Comparison of ENCODE assay signal across 29 cellular contexts in genomic region chr5:145962001-145962400, GRCh38. TPM values are rescaled to one million over a fixed set of nuclear protein-coding genes. Genes with fewer than 3 reads are reported as not detected.
DNase-seq lines count a peak whose midpoint lies in the region; ATAC-seq, FAIRE-seq and TF ChIP-seq lines count a peak whose summit lies in the region.
"Had no signal": no experiment of that assay in that cellular context is flagged by ENCODE, and none has a peak within 500 bp of the region (broad histone marks: within the 10 kb centered on the region; RNA-seq: fewer than 3 reads in every experiment).

No MANE protein-coding gene starts in this region.

- H3K27ac ChIP-seq in Panc1 (ENCODE audit: low read length) (peak overlapping the region; percentile 8; the same call in 1 of the 2 replicates), K562 (ENCODE audit: extremely low read depth, low read depth, low read length) (no peak overlapping the region), mesendoderm (ENCODE audit: low read depth, low read length) (no peak overlapping the region), osteoblast (ENCODE audit: low read depth, low read length) (no peak overlapping the region), esophagus squamous epithelium (no peak overlapping the region)
- H3K27ac ChIP-seq: SJSA1 had no signal

- H3K4me3 ChIP-seq in Panc1 (ENCODE audit: low read depth in 2 of 2, low read length in 2 of 2) (no peak overlapping the region), K562 (no peak overlapping the region), mesendoderm (ENCODE audit: low read length) (no peak overlapping the region), osteoblast (ENCODE audit: insufficient read depth, low read length) (no peak overlapping the region), esophagus squamous epithelium (no peak overlapping the region)
- H3K4me3 ChIP-seq: SJSA1 had no signal

- peak; percentile 32 for DNase-seq in EH (ENCODE audit: low read depth)
- DNase-seq in Panc1 (ENCODE audit: low read depth, low spot score): no peak
- DNase-seq in K562 (ENCODE audit: extremely low read depth in 1 of 4, low spot score in 3 of 4): no peak
- DNase-seq in mesendoderm: peak; percentile 57
- no peak for DNase-seq in NCI-H526 treated with DMSO at 0.1 percent for 48 hours (lab: John Stamatoyannopoulos, UW)
- no peak for DNase-seq in osteoblast (ENCODE audit: insufficient read length, low spot score, missing footprints)
- no peak for DNase-seq in esophagus squamous epithelium (lab: John Stamatoyannopoulos, UW)
- DNase-seq: 8988T; ACHN; BE2C; Calu3; CD8-positive, alpha-beta memory T cell; DMS79 treated with DMSO at 0.1 percent for 48 hours; HCEC 1CT; KG1; NCI-H1048; NCI-H1417 treated with DMSO at 0.1 percent for 48 hours; NCI-H187; NCI-H2081 treated with DMSO at 0.1 percent for 48 hours; NCI-H2171; NCI-H345; NCI-H510A treated with DMSO at 0.1 percent for 48 hours; NCI-H748 treated with DMSO at 0.1 percent for 48 hours; Right ventricle myocardium superior had no signal

- no peak overlapping the region for H4K5ac ChIP-seq in mesendoderm (ENCODE audit: low read length)

- H2BK120ac ChIP-seq in mesendoderm (ENCODE audit: low read depth, low read length): no peak overlapping the region

- H2AFZ ChIP-seq in K562 (ENCODE audit: low read depth, low read length): no peak overlapping the region
- H2AFZ ChIP-seq in osteoblast (ENCODE audit: low read length): no peak overlapping the region

- no peak overlapping the region for H4K8ac ChIP-seq in mesendoderm (ENCODE audit: low read depth, low read length)

- CTCF ChIA-PET in Panc1 (lab: Charles Lee) (no interaction called here), K562 (lab: Yijun Ruan, JAX; ENCODE audit: low intra/inter-chr PET ratio) (no interaction called here)

- peak overlapping the region; percentile 12 for H3K18ac ChIP-seq in mesendoderm (ENCODE audit: low read length)

- no peak for FAIRE-seq in K562 (lab: Jason Lieb, UNC)
- FAIRE-seq: GM12892, H1, HepG2 had no signal

- no peak for TF ChIP-seq POLR2A in K562 (conservative IDR thresholded peaks at IDR 0.05)
- no peak for TF ChIP-seq POLR2A in esophagus squamous epithelium (IDR thresholded peaks at IDR 0.05)

- H4K20me1 ChIP-seq in K562 (replicated peaks; ENCODE audit: control insufficient read depth, insufficient read depth, low read length) (no peaks in the 10 kb centered on the region), osteoblast (ENCODE audit: insufficient read depth, low read length) (no peaks in the 10 kb centered on the region)

- WGBS in K562 (ENCODE audit: insufficient coverage, low coverage, missing lambda C conversion rate): 0% methylated on average over 2 of the region's 2 CpGs
- WGBS in mesendoderm (ENCODE audit: extremely low coverage, insufficient coverage, low lambda C conversion rate): no CpG with 5 or more reads among the region's 2 CpGs
- WGBS in esophagus squamous epithelium, 2 donors: 83 to 84% methylated on average over 2 of the region's 2 CpGs

- H3K9ac ChIP-seq in K562 (ENCODE audit: insufficient read depth in 1 of 2, low read depth in 2 of 2, low read length in 2 of 2): no peak overlapping the region
- no peak overlapping the region for H3K9ac ChIP-seq in mesendoderm (ENCODE audit: low read length)

- H3K4me1 ChIP-seq in Panc1 (ENCODE audit: control insufficient read depth, insufficient read depth, low read length) (peaks cover 29% of the 10 kb centered on the region), K562 (replicated peaks in 1 of 2; ENCODE audit: control insufficient read depth in 2 of 2, insufficient read depth in 2 of 2, low read length in 2 of 2) (no peaks in the 10 kb centered on the region), mesendoderm (ENCODE audit: control insufficient read depth, low read depth, low read length) (peaks cover 4% of the 10 kb centered on the region), osteoblast (ENCODE audit: insufficient read depth, low read length) (peaks cover 12% of the 10 kb centered on the region), esophagus squamous epithelium (no peaks in the 10 kb centered on the region)
- H3K4me1 ChIP-seq: BE2C had no signal

- no TSS peak for BruUV-seq in Panc1 (replicated peaks; lab: Mats Ljungman, UMichigan)
- BruUV-seq in K562 (replicated peaks; lab: Mats Ljungman, UMichigan): no TSS peak

- H3K9me3 ChIP-seq in Panc1 (ENCODE audit: control insufficient read depth, insufficient read depth, low read depth, low read length) (no peaks in the 10 kb centered on the region), K562 (replicated peaks; ENCODE audit: control insufficient read depth, insufficient read depth, low read depth, low read length) (no peaks in the 10 kb centered on the region), osteoblast (ENCODE audit: low read depth, low read length) (no peaks in the 10 kb centered on the region), esophagus squamous epithelium (no peaks in the 10 kb centered on the region)
- H3K9me3 ChIP-seq: BE2C, SJSA1 had no signal

- no peak overlapping the region for H3K56ac ChIP-seq in mesendoderm (ENCODE audit: low read length)

- H3K4me2 ChIP-seq in K562 (ENCODE audit: insufficient read depth, low read length) (no peak overlapping the region), mesendoderm (ENCODE audit: low read length) (no peak overlapping the region), osteoblast (ENCODE audit: insufficient read depth, low read length) (no peak overlapping the region)

- H2BK5ac ChIP-seq in mesendoderm (ENCODE audit: low read length): no peak overlapping the region

- POLR2A ChIA-PET in Panc1 (lab: Charles Lee): no interaction called here
- POLR2A ChIA-PET in K562 (lab: Yijun Ruan, JAX): interaction anchor here (0.6 kb wide), 1 partner anchor 32 kb away, joined by 3 read pairs; no protein-coding TSS in a partner anchor

- in situ Hi-C loops in Panc1 (cut with HindIII; ENCODE audit: low pct_unique_long_range_greater_than_20kb, low sequenced_read_pairs): no loop called here
- in situ Hi-C loops in K562 (cut with MboI): no loop called here

- ATAC-seq in Panc1: no peak
- no peak for ATAC-seq in K562
- ATAC-seq: HepG2 had no signal

- H3K36me3 ChIP-seq in Panc1 (ENCODE audit: control insufficient read depth, insufficient read depth, low read length) (no peaks in the 10 kb centered on the region), K562 (ENCODE audit: control insufficient read depth, insufficient read depth, low read length) (no peaks in the 10 kb centered on the region), mesendoderm (ENCODE audit: control insufficient read depth, insufficient read depth, low read length) (no peaks in the 10 kb centered on the region), osteoblast (ENCODE audit: insufficient read depth, low read length) (no peaks in the 10 kb centered on the region), esophagus squamous epithelium (peaks cover 0 to 28% (median 0%) of the 10 kb centered on the region in 3 donors)
- H3K36me3 ChIP-seq: BE2C had no signal

- H3K79me2 ChIP-seq in K562 (ENCODE audit: control insufficient read depth, insufficient read depth, low read length) (no peaks in the 10 kb centered on the region), mesendoderm (ENCODE audit: control insufficient read depth, insufficient read depth, low read length) (no peaks in the 10 kb centered on the region), osteoblast (ENCODE audit: insufficient read depth, low read length) (no peaks in the 10 kb centered on the region)

- no peak for TF ChIP-seq RAD21 in K562 (CRISPR knock-in tag; conservative IDR thresholded peaks at IDR 0.05 in 1 of 2, IDR thresholded peaks at IDR 0.05 in 1 of 2)

- TF ChIP-seq CTCF in Panc1 (IDR thresholded peaks at IDR 0.05) (no peak), K562 (IDR thresholded peaks at IDR 0.05 in 2 of 3, conservative IDR thresholded peaks at IDR 0.05 in 1 of 3; ENCODE audit: insufficient read depth in 2 of 3, low read depth in 1 of 3, low read length in 3 of 3) (no peak), osteoblast (IDR thresholded peaks at IDR 0.05; ENCODE audit: extremely low read depth, low read depth, low read length) (no peak), esophagus squamous epithelium (IDR thresholded peaks at IDR 0.05) (no peak)

- peak overlapping the region; percentile 74 for H2BK15ac ChIP-seq in mesendoderm (replicated peaks; ENCODE audit: low read depth)

- no peaks in the 10 kb centered on the region for H3K9me1 ChIP-seq in K562 (ENCODE audit: control insufficient read depth, insufficient read depth, low read length)

- H3K79me1 ChIP-seq in mesendoderm (ENCODE audit: low read length): no peaks in the 10 kb centered on the region

- no peak for TF ChIP-seq EP300 in K562 (IDR thresholded peaks at IDR 0.05; ENCODE audit: low read length)

- H3K27me3 ChIP-seq in Panc1 (ENCODE audit: control insufficient read depth, insufficient read depth, low read length) (no peaks in the 10 kb centered on the region), K562 (ENCODE audit: control insufficient read depth in 2 of 2, insufficient read depth in 2 of 2, low read length in 2 of 2) (no peaks in the 10 kb centered on the region; a peak in 2 of 5 replicates), mesendoderm (ENCODE audit: insufficient read depth, low read length, poor library complexity) (no peaks in the 10 kb centered on the region), osteoblast (ENCODE audit: insufficient read depth, low read length) (no peaks in the 10 kb centered on the region), esophagus squamous epithelium (no peaks in the 10 kb centered on the region)
- H3K27me3 ChIP-seq: SJSA1 had no signal

- intact Hi-C loops in Panc1 (cut with micrococcal nuclease; ENCODE audit: unreplicated experiment): no loop called here
- intact Hi-C loops in K562 (cut with micrococcal nuclease): no loop called here
- intact Hi-C loops in esophagus squamous epithelium (cut with DNase I): no loop called here

- H3K23ac ChIP-seq in mesendoderm (ENCODE audit: low read length): no peak overlapping the region

- H3K4ac ChIP-seq in mesendoderm (ENCODE audit: low read depth, low read length): no peak overlapping the region

- no peak overlapping the region for H2AK5ac ChIP-seq in mesendoderm (ENCODE audit: low read length)

RNA-seq across cellular contexts. Expression of gene SH3RF2, which starts 25.6 kb away (rescaled TPM):
- total RNA-seq in Panc1 (2021; ENCODE audit: unreplicated experiment) (23.1 TPM), K562 (2014; rRNA removed) (not detected in 2 replicates), K562 (2014; rRNA removed; fragmentation: Illumina TruSeq; extraction: Trizol) (not detected in 2 replicates), K562 (2015; rRNA removed; fragmentation: Illumina TruSeq; extraction: Trizol) (not detected in 2 replicates), K562 (2021) (0.07 TPM in 1 of 2 replicates, not detected in the other), osteoblast (2.9 and 4.0 TPM in 2 replicates), esophagus squamous epithelium (10 to 100 TPM; 33.4 to 63.1 (median 59.1) TPM)
- polyA plus RNA-seq in Panc1 (2012; ENCODE audit: insufficient read length): 11.3 TPM
- total RNA-seq in K562 (2011; cell fraction: chromatin; rRNA removed; ENCODE audit: low replicate concordance): not detected in 2 replicates
- total RNA-seq in K562 (2011; cell fraction: nucleolus; rRNA removed): not detected in 2 replicates
- not detected in 2 replicates for total RNA-seq in K562 (2011; cell fraction: nucleoplasm; rRNA removed)
- polyA plus RNA-seq in K562 (2011; rRNA removed) (not detected in 2 replicates), K562 (2014; fragmentation: Illumina TruSeq; extraction: Trizol) (not detected in 2 replicates), K562 (2014; fragmentation: Nextera tagmentation; extraction: Ambion mirVana) (not detected), K562 (2014; rRNA removed) (0.05 and 0.50 TPM in 2 replicates)
- polyA plus RNA-seq in K562 (2011; cell fraction: cytosol; rRNA removed): 0.09 TPM in 1 of 2 replicates, not detected in the other
- polyA plus RNA-seq in K562 (2011; cell fraction: nucleus; rRNA removed): 0.09 TPM in 1 of 2 replicates, not detected in the other
- 0.14 TPM in 1 of 2 replicates, not detected in the other for polyA plus RNA-seq in K562 (2012)
- polyA minus RNA-seq in K562 (2011; rRNA and poly(A)+ RNA removed): 0.09 TPM in 1 of 2 replicates, not detected in the other
- 0.64 and 0.76 TPM in 2 replicates for polyA minus RNA-seq in K562 (2011; cell fraction: cytosol; rRNA and poly(A)+ RNA removed)
- 0.13 TPM in 1 of 2 replicates, not detected in the other for polyA minus RNA-seq in K562 (2011; cell fraction: nucleus; rRNA and poly(A)+ RNA removed)
- 3.0 TPM for polyA plus RNA-seq in mesendoderm (2013, experiment 1 of 2)
- polyA plus RNA-seq in mesendoderm (2013, experiment 2 of 2): 3.5 TPM
- polyA plus RNA-seq: CD14-positive monocyte had no signal

Comparison
In these comparisons a context has a peak if more than half of its experiments do, and no peak if none do; other contexts are left out.
1. DNase-seq: peak in EH (single experiment) and mesendoderm (single experiment); none in Panc1 (single experiment), K562 (0 of 4), NCI-H526 treated with DMSO at 0.1 percent for 48 hours (single experiment), osteoblast (single experiment) and esophagus squamous epithelium (single experiment).